ENCODE assay signal across 9 cellular contexts in genomic region chr3:46538803-46539442, GRCh38. TPM values are rescaled to one million over a fixed set of nuclear protein-coding genes. Genes with fewer than 3 reads are reported as not detected.
DNase-seq lines count a peak whose midpoint lies in the region; ATAC-seq and TF ChIP-seq lines count a peak whose summit lies in the region.
"Had no signal": no experiment of that assay in that cellular context is flagged by ENCODE, and none has a peak within 500 bp of the region (broad histone marks: within the 10 kb centered on the region; RNA-seq: fewer than 3 reads in every experiment).

No MANE protein-coding gene starts in this region.

- DNase-seq in CD14-positive monocyte (ENCODE audit: low spot score) (peak; percentile 84), choroid plexus epithelial cell (ENCODE audit: low read depth) (peak; percentile 38), occipital lobe (lab: John Stamatoyannopoulos, UW) (peak; percentile 4), upper lobe of left lung (peak in 1 of 2 donors; percentile 74), ACHN (no peak)
- peak; percentile 48 for DNase-seq in activated CD4-positive, CD25-positive, alpha-beta regulatory T cell treated with anti-CD3 and anti-CD28 coated beads, Interleukin-2, amount 50 U/mL, for 16 hours (ENCODE audit: low read depth, low spot score)

- peaks cover 32% of the 10 kb centered on the region for H3K4me1 Mint-ChIP-seq in CD14-positive monocyte

- intact Hi-C loops in CD14-positive monocyte (cut with micrococcal nuclease): no loop called here

- no peak for TF ChIP-seq POLR2A in upper lobe of left lung (IDR thresholded peaks at IDR 0.05)

- peak overlapping the region; percentile 76 to 92 for H3K4me3 Mint-ChIP-seq in CD14-positive monocyte

- H3K4me3 ChIP-seq in choroid plexus epithelial cell (ENCODE audit: low read depth, low read length): no peak overlapping the region
- peak overlapping the region in 1 of 4 donors; percentile 5 for H3K4me3 ChIP-seq in upper lobe of left lung

- H3K4me1 ChIP-seq in upper lobe of left lung: peaks cover 3 to 9% (median 6%) of the 10 kb centered on the region in 4 donors

- TF ChIP-seq CTCF in CD14-positive monocyte (IDR thresholded peaks at IDR 0.05) (no peak), choroid plexus epithelial cell (conservative IDR thresholded peaks at IDR 0.05; ENCODE audit: low read depth, low read length) (no peak), upper lobe of left lung (IDR thresholded peaks at IDR 0.05) (no peak)

- no peaks in the 10 kb centered on the region for H3K9me3 ChIP-seq in upper lobe of left lung

- H3K9me3 Mint-ChIP-seq in CD14-positive monocyte: peaks cover 0 to 2% (median 0%) of the 10 kb centered on the region in 7 donors

- H3K36me3 ChIP-seq in upper lobe of left lung: no peaks in the 10 kb centered on the region

- peak overlapping the region; percentile 80 to 87 (median 87) for H3K27ac Mint-ChIP-seq in CD14-positive monocyte

- H3K36me3 Mint-ChIP-seq in CD14-positive monocyte: no peaks in the 10 kb centered on the region

- ATAC-seq in GM19463 (IDR thresholded peaks at IDR 0.05; ENCODE audit: unreplicated experiment) (peak; percentile 72), HG03575 (IDR thresholded peaks at IDR 0.05; ENCODE audit: extremely low read depth, insufficient number of reproducible peaks, low FRiP score, unreplicated experiment) (peak; percentile 51), upper lobe of left lung (ENCODE audit: low FRiP score in 2 of 2) (peak; percentile 78 to 88)
- ATAC-seq: HCT116 had no signal

- in situ Hi-C loops in ACHN (cut with HindIII; ENCODE audit: low pct_ligation_motif_present, low pct_unique_long_range_greater_than_20kb, low sequenced_read_pairs): no loop called here

- peak overlapping the region in 1 of 4 donors; percentile 11 for H3K27ac ChIP-seq in upper lobe of left lung

- WGBS in upper lobe of left lung, 2 donors: 30 to 35% methylated on average over 14 of the region's 14 CpGs

- no peaks in the 10 kb centered on the region for H3K27me3 ChIP-seq in upper lobe of left lung

- peaks cover 0 to 6% (median 1%) of the 10 kb centered on the region in 3 donors for H3K27me3 Mint-ChIP-seq in CD14-positive monocyte (ENCODE audit: low read depth in 3 of 3)

- no peak for TF ChIP-seq EP300 in upper lobe of left lung (IDR thresholded peaks at IDR 0.05)

RNA-seq across cellular contexts. Expression of gene LRRC2, which starts 27.2 kb away (rescaled TPM):
- not detected for polyA plus RNA-seq in CD14-positive monocyte
- total RNA-seq in occipital lobe (7.8 TPM), upper lobe of left lung (1 to 10 TPM; 1.1 to 4.2 (median 1.5) TPM)

RNA-seq across cellular contexts. Expression of gene RTP3, which starts 41.1 kb away (rescaled TPM):
- not detected for polyA plus RNA-seq in CD14-positive monocyte
- not detected for total RNA-seq in occipital lobe
- not detected for total RNA-seq in upper lobe of left lung
